32 cellular contexts compared by ENCODE assay signal in the genomic region with DNA sequence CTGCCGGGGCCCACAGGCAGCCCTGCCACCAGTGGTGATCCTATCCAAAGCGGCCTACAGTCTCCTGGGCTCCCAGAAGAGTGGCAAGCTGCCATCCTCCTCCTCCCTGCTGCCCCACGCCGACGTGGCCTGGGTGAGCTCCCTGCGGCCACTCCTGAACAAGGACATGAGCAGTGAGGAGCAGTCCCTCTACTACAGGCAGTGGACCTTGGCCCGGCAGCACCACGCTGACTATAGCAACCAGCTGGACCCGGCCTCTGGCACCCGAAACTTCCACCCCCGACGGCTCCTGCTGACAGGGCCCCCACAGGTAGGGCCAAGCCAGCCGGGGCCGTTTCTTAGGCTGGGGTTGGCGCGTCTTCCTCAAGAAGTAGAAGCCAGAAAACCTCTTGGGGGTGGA.
"Had no signal": no experiment of that assay in that cellular context is flagged by ENCODE, and none has a peak within 500 bp of the region (broad histone marks: within the 10 kb centered on the region; RNA-seq: fewer than 3 reads in every experiment).

No MANE protein-coding gene starts in this region.

- H3K9me3 Mint-ChIP-seq: activated CD4-positive, alpha-beta memory T cell treated with anti-CD3 and anti-CD28 coated beads for 36 hours; activated CD4-positive, alpha-beta T cell treated with anti-CD3 and anti-CD28 coated beads, Interleukin-2, amount 10 ng/mL, durations not matched to agents 24 days and 14 days; activated naive CD4-positive, alpha-beta T cell treated with anti-CD3 and anti-CD28 coated beads for 36 hours; activated naive CD4-positive, alpha-beta T cell treated with anti-CD3 and anti-CD28 coated beads, Interleukin-2, amount 50 U/mL, for 24 hours; activated naive CD8-positive, alpha-beta T cell treated with anti-CD3 and anti-CD28 coated beads for 36 hours; activated naive CD8-positive, alpha-beta T cell treated with anti-CD3 and anti-CD28 coated beads, Interleukin-2, amount 50 U/mL, for 24 hours; activated T-helper 1 cell treated with anti-CD3 and anti-CD28 coated beads, Interleukin-12 subunit alpha, Interleukin-12 subunit beta, Interleukin-2, Interleukin-4 antibody, amounts not matched to agents 30 ng/mL and 10 ng/mL and 1 ng/mL, durations not matched to agents 14 hours and 24 hours and 36 hours; activated T-helper 2 cell treated with anti-CD3 and anti-CD28 coated beads, Interferon-gamma antibody, Interleukin-2, Interleukin-4, amounts not matched to agents 10 μg/mL and 5 μg/mL and 100 μg/mL, durations not matched to agents 14 hours and 24 hours and 36 hours; brain; central memory CD8-positive, alpha-beta T cell; dendritic cell treated with granulocyte-macrophage colony-stimulating factor and Interleukin-4, amounts not matched to agents 40 ng/mL and 50 ng/mL, for 4 days; endodermal cell; T-helper 2 cell treated with Interferon-gamma antibody and Interleukin-4, amounts not matched to agents 5 μg/mL and 100 μg/mL, for 36 hours had no signal

- H3K4me1 Mint-ChIP-seq: activated CD4-positive, alpha-beta T cell treated with anti-CD3 and anti-CD28 coated beads for 36 hours; activated naive CD4-positive, alpha-beta T cell treated with anti-CD3 and anti-CD28 coated beads, Interleukin-2, amount 50 U/mL, for 24 hours; activated naive CD8-positive, alpha-beta T cell treated with anti-CD3 and anti-CD28 coated beads for 36 hours; activated naive CD8-positive, alpha-beta T cell treated with anti-CD3 and anti-CD28 coated beads, Interleukin-2, amount 50 U/mL, for 24 hours; brain; central memory CD8-positive, alpha-beta T cell; T-helper 17 cell had no signal

- DNase-seq: activated CD4-positive, alpha-beta memory T cell treated with anti-CD3 and anti-CD28 coated beads for 36 hours; activated CD4-positive, alpha-beta T cell treated with anti-CD3 and anti-CD28 coated beads for 36 hours; activated CD4-positive, alpha-beta T cell treated with anti-CD3 and anti-CD28 coated beads, Interleukin-2, amount 10 ng/mL, durations not matched to agents 24 days and 14 days; activated CD4-positive, CD25-positive, alpha-beta regulatory T cell; activated CD4-positive, CD25-positive, alpha-beta regulatory T cell treated with anti-CD3 and anti-CD28 coated beads, Interleukin-2, amount 50 U/mL, for 72 hours; activated CD8-positive, alpha-beta memory T cell treated with anti-CD3 and anti-CD28 coated beads, Interleukin-2, amount 10 ng/mL, durations not matched to agents 7 days and 5 days; activated CD8-positive, alpha-beta memory T cell treated with anti-CD3 and anti-CD28 coated beads, Interleukin-2, amount 50 U/mL, for 4 hours; activated CD8-positive, alpha-beta T cell treated with anti-CD3 and anti-CD28 coated beads, Interleukin-2, amount 10 ng/mL, durations not matched to agents 7 days and 5 days; activated effector memory CD4-positive, alpha-beta T cell treated with anti-CD3 and anti-CD28 coated beads, Interleukin-2, amount 50 U/mL, for 16 hours; activated naive CD4-positive, alpha-beta T cell treated with anti-CD3 and anti-CD28 coated beads for 36 hours; activated naive CD8-positive, alpha-beta T cell treated with anti-CD3 and anti-CD28 coated beads for 36 hours; activated naive CD8-positive, alpha-beta T cell treated with anti-CD3 and anti-CD28 coated beads, Interleukin-2, amount 50 U/mL, for 24 hours; activated T-cell treated with anti-CD3 and anti-CD28 coated beads, Interleukin-2, amount 50 U/mL, for 1 hour; activated T-cell treated with anti-CD3 and anti-CD28 coated beads, Interleukin-2, amount 50 U/mL, for 48 hours; adrenal gland; dorsolateral prefrontal cortex; effector memory CD4-positive, alpha-beta T cell; endodermal cell; foreskin fibroblast; T-helper 1 cell; T-helper 17 cell; T1000 had no signal

- H3K9me3 ChIP-seq: adrenal gland, ascending aorta had no signal

- H3K4me3 ChIP-seq: adrenal gland, ascending aorta, coronary artery, dorsolateral prefrontal cortex had no signal

- H3K27me3 ChIP-seq: adrenal gland, ascending aorta, dorsolateral prefrontal cortex had no signal

- H3K27ac ChIP-seq: adrenal gland, ascending aorta, coronary artery, dorsolateral prefrontal cortex had no signal

- H3K27me3 Mint-ChIP-seq: activated CD4-positive, alpha-beta memory T cell treated with anti-CD3 and anti-CD28 coated beads for 36 hours; activated CD4-positive, alpha-beta T cell treated with anti-CD3 and anti-CD28 coated beads for 36 hours; activated CD4-positive, alpha-beta T cell treated with anti-CD3 and anti-CD28 coated beads, Interleukin-2, amount 10 ng/mL, durations not matched to agents 24 days and 14 days; activated naive CD4-positive, alpha-beta T cell treated with anti-CD3 and anti-CD28 coated beads, Interleukin-2, amount 50 U/mL, for 24 hours; activated naive CD8-positive, alpha-beta T cell treated with anti-CD3 and anti-CD28 coated beads for 36 hours; activated naive CD8-positive, alpha-beta T cell treated with anti-CD3 and anti-CD28 coated beads, Interleukin-2, amount 50 U/mL, for 24 hours; brain had no signal

- ATAC-seq: activated CD4-positive, alpha-beta T cell treated with anti-CD3 and anti-CD28 coated beads for 36 hours; activated CD8-positive, alpha-beta memory T cell treated with anti-CD3 and anti-CD28 coated beads, Interleukin-2, amount 10 ng/mL, durations not matched to agents 7 days and 5 days; activated CD8-positive, alpha-beta T cell treated with anti-CD3 and anti-CD28 coated beads, Interleukin-2, amount 10 ng/mL, durations not matched to agents 7 days and 5 days; activated naive CD8-positive, alpha-beta T cell treated with anti-CD3 and anti-CD28 coated beads, Interleukin-2, amount 50 U/mL, for 24 hours; esophagus mucosa; T-helper 17 cell had no signal

- H3K36me3 ChIP-seq: adrenal gland had no signal

- H3K4me1 ChIP-seq: adrenal gland, ascending aorta had no signal

- H3K27ac Mint-ChIP-seq: activated CD4-positive, alpha-beta memory T cell treated with anti-CD3 and anti-CD28 coated beads for 36 hours; activated CD4-positive, alpha-beta T cell treated with anti-CD3 and anti-CD28 coated beads for 36 hours; activated CD4-positive, alpha-beta T cell treated with anti-CD3 and anti-CD28 coated beads, Interleukin-2, amount 10 ng/mL, durations not matched to agents 24 days and 14 days; activated CD8-positive, alpha-beta memory T cell treated with anti-CD3 and anti-CD28 coated beads, Interleukin-2, amount 10 ng/mL, durations not matched to agents 7 days and 5 days; activated CD8-positive, alpha-beta T cell treated with anti-CD3 and anti-CD28 coated beads, Interleukin-2, amount 10 ng/mL, durations not matched to agents 7 days and 5 days; activated naive CD4-positive, alpha-beta T cell treated with anti-CD3 and anti-CD28 coated beads for 36 hours; activated naive CD4-positive, alpha-beta T cell treated with anti-CD3 and anti-CD28 coated beads, Interleukin-2, amount 50 U/mL, for 24 hours; activated naive CD8-positive, alpha-beta T cell treated with anti-CD3 and anti-CD28 coated beads for 36 hours; activated naive CD8-positive, alpha-beta T cell treated with anti-CD3 and anti-CD28 coated beads, Interleukin-2, amount 50 U/mL, for 24 hours; activated T-helper 1 cell treated with anti-CD3 and anti-CD28 coated beads, Interleukin-12 subunit alpha, Interleukin-12 subunit beta, Interleukin-2, Interleukin-4 antibody, amounts not matched to agents 30 ng/mL and 10 ng/mL and 1 ng/mL, durations not matched to agents 14 hours and 24 hours and 36 hours; activated T-helper 2 cell treated with anti-CD3 and anti-CD28 coated beads, Interferon-gamma antibody, Interleukin-2, Interleukin-4, amounts not matched to agents 10 μg/mL and 5 μg/mL and 100 μg/mL, durations not matched to agents 14 hours and 24 hours and 36 hours; brain; dendritic cell treated with granulocyte-macrophage colony-stimulating factor and Interleukin-4, amounts not matched to agents 40 ng/mL and 50 ng/mL, for 4 days; endodermal cell; T-helper 17 cell; T-helper 2 cell treated with Interferon-gamma antibody and Interleukin-4, amounts not matched to agents 5 μg/mL and 100 μg/mL, for 36 hours had no signal

- H3K4me3 Mint-ChIP-seq: activated CD4-positive, alpha-beta memory T cell treated with anti-CD3 and anti-CD28 coated beads for 36 hours; activated CD4-positive, alpha-beta T cell treated with anti-CD3 and anti-CD28 coated beads for 36 hours; activated CD4-positive, alpha-beta T cell treated with anti-CD3 and anti-CD28 coated beads, Interleukin-2, amount 10 ng/mL, durations not matched to agents 24 days and 14 days; activated CD8-positive, alpha-beta memory T cell treated with anti-CD3 and anti-CD28 coated beads, Interleukin-2, amount 10 ng/mL, durations not matched to agents 7 days and 5 days; activated CD8-positive, alpha-beta T cell treated with anti-CD3 and anti-CD28 coated beads, Interleukin-2, amount 10 ng/mL, durations not matched to agents 7 days and 5 days; activated naive CD4-positive, alpha-beta T cell treated with anti-CD3 and anti-CD28 coated beads for 36 hours; activated naive CD4-positive, alpha-beta T cell treated with anti-CD3 and anti-CD28 coated beads, Interleukin-2, amount 50 U/mL, for 24 hours; activated naive CD8-positive, alpha-beta T cell treated with anti-CD3 and anti-CD28 coated beads for 36 hours; activated naive CD8-positive, alpha-beta T cell treated with anti-CD3 and anti-CD28 coated beads, Interleukin-2, amount 50 U/mL, for 24 hours; activated T-helper 1 cell treated with anti-CD3 and anti-CD28 coated beads, Interleukin-12 subunit alpha, Interleukin-12 subunit beta, Interleukin-2, Interleukin-4 antibody, amounts not matched to agents 30 ng/mL and 10 ng/mL and 1 ng/mL, durations not matched to agents 14 hours and 24 hours and 36 hours; brain; central memory CD8-positive, alpha-beta T cell; dendritic cell treated with granulocyte-macrophage colony-stimulating factor and Interleukin-4, amounts not matched to agents 40 ng/mL and 50 ng/mL, for 4 days; endodermal cell; T-helper 17 cell; T-helper 2 cell treated with Interferon-gamma antibody and Interleukin-4, amounts not matched to agents 5 μg/mL and 100 μg/mL, for 36 hours had no signal
